Comparison of ENCODE assay signal across 11 cellular contexts in the genomic region with DNA sequence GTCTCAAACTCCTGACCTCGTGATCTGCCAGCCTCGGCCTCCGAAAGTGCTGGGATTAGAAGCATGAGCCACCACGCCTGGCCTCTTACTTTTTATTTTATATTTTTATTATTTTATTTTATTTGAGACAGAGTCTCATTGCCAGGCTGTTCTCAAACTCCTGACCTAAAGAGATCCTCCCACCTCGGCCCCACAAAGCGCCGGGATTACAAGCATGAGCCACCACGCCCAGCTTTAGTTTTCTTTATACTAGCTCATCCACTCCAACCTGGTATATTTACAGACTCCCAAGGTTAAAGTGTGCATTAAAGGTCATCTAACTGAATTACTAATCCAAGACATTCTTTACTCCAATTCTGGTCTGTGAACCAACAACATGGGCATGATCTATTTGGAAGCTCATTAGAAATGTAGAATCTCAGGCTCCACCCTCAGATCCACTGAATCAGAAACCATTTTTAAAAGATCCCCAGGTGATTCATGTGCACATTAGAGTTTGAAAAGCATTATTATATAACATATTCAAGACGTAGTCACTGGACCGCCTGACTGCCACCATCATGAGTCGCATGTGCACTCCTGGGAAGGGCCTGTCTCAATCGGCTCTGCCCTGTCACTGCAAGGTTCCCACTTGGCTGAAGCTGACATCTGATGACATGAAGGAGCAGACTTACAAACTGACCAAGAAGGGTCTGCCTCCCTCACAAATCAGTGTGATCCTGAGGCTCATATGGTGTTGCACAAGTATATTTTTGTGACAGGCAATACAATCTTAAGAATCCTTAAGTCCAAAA. TPM values are rescaled to one million over a fixed set of nuclear protein-coding genes. Genes with fewer than 3 reads are reported as not detected.
DNase-seq lines count a peak whose midpoint lies in the region; ATAC-seq, FAIRE-seq and TF ChIP-seq lines count a peak whose summit lies in the region.
"Had no signal": no experiment of that assay in that cellular context is flagged by ENCODE, and none has a peak within 500 bp of the region (broad histone marks: within the 10 kb centered on the region; RNA-seq: fewer than 3 reads in every experiment).

No MANE protein-coding gene starts in this region.

- ATAC-seq in gastrocnemius medialis (peak; percentile 29), GM21529 (IDR thresholded peaks at IDR 0.05; ENCODE audit: unreplicated experiment) (no peak)
- ATAC-seq in CD4-positive, alpha-beta T cell (ENCODE audit: poor library complexity): no peak

- H3K36me3 ChIP-seq in fibroblast of lung (ENCODE audit: control insufficient read depth, insufficient read depth, low read length): no peaks in the 10 kb centered on the region
- no peaks in the 10 kb centered on the region for H3K36me3 ChIP-seq in gastrocnemius medialis

- no peak overlapping the region for H3K27ac Mint-ChIP-seq in activated CD4-positive, alpha-beta T cell treated with anti-CD3 and anti-CD28 coated beads, Interleukin-2, amount 10 ng/mL, durations not matched to agents 7 days and 5 days
- no peak overlapping the region for H3K27ac Mint-ChIP-seq in CD4-positive, alpha-beta T cell

- intact Hi-C loops in gastrocnemius medialis (cut with DNase I; ENCODE audit: low total_unique reads): no loop called here
- intact Hi-C loops in CD4-positive, alpha-beta T cell (cut with DNase I, micrococcal nuclease): no loop called here

- no peak for TF ChIP-seq CTCF in fibroblast of lung (conservative IDR thresholded peaks at IDR 0.05 in 1 of 2, IDR thresholded peaks at IDR 0.05 in 1 of 2; ENCODE audit: low read depth in 1 of 2, low read length in 2 of 2)
- no peak for TF ChIP-seq CTCF in gastrocnemius medialis (IDR thresholded peaks at IDR 0.05 in 4 of 5, conservative IDR thresholded peaks at IDR 0.05 in 1 of 5)
- TF ChIP-seq CTCF in CD4-positive, alpha-beta T cell (IDR thresholded peaks at IDR 0.05): no peak

- no peak overlapping the region for H3K9ac ChIP-seq in fibroblast of lung (ENCODE audit: insufficient read depth, low read length)

- in situ Hi-C loops in gastrocnemius medialis (cut with MboI; ENCODE audit: low sequenced_read_pairs in 4 of 4): no loop called here

- H3K4me2 ChIP-seq in fibroblast of lung (ENCODE audit: extremely low read depth, insufficient read depth, low read length): peak overlapping the region; percentile 38

- peaks cover 2% of the 10 kb centered on the region for H3K9me3 Mint-ChIP-seq in activated CD4-positive, alpha-beta T cell treated with anti-CD3 and anti-CD28 coated beads, Interleukin-2, amount 10 ng/mL, durations not matched to agents 7 days and 5 days
- H3K9me3 Mint-ChIP-seq in CD4-positive, alpha-beta T cell: no peaks in the 10 kb centered on the region

- H3K27me3 Mint-ChIP-seq in activated CD4-positive, alpha-beta T cell treated with anti-CD3 and anti-CD28 coated beads, Interleukin-2, amount 10 ng/mL, durations not matched to agents 7 days and 5 days: no peaks in the 10 kb centered on the region
- no peaks in the 10 kb centered on the region for H3K27me3 Mint-ChIP-seq in CD4-positive, alpha-beta T cell

- CTCF ChIA-PET in activated CD4-positive, alpha-beta T cell treated with anti-CD3 and anti-CD28 coated beads, Interleukin-2, amount 10 ng/mL, durations not matched to agents 7 days and 5 days (lab: Charles Lee): no interaction called here
- CTCF ChIA-PET in CD4-positive, alpha-beta T cell (lab: Charles Lee): no interaction called here

- peak overlapping the region in 1 of 4 experiments; percentile 21 for H3K4me3 ChIP-seq in fibroblast of lung (replicated peaks in 1 of 4; ENCODE audit: control extremely low read depth in 1 of 4, insufficient read depth in 1 of 4, low read depth in 3 of 4, low read length in 4 of 4)
- H3K4me3 ChIP-seq in gastrocnemius medialis: no peak overlapping the region

- H3K27ac ChIP-seq in fibroblast of lung (ENCODE audit: insufficient read depth, low read length) (peak overlapping the region; percentile 15), gastrocnemius medialis (peak overlapping the region in 3 of 4 donors; percentile 16 to 29 (median 24))
- H3K27ac ChIP-seq in CD4-positive, alpha-beta T cell (ENCODE audit: low read depth, low read length): no peak overlapping the region

- DNase-seq in D341Med (ENCODE audit: low spot score) (peak; percentile 26), RCC 7860 (ENCODE audit: low spot score) (peak; percentile 64), fibroblast of lung (ENCODE audit: low read depth in 2 of 2) (peak in 1 of 2 donors; percentile 60), gastrocnemius medialis (no peak), SHP77 (lab: John Stamatoyannopoulos, UW) (no peak)
- DNase-seq in activated CD4-positive, alpha-beta T cell treated with anti-CD3 and anti-CD28 coated beads, Interleukin-2, amount 10 ng/mL, durations not matched to agents 7 days and 5 days: no peak
- no peak for DNase-seq in CD4-positive, alpha-beta T cell
- DNase-seq: DMS79 treated with DMSO at 0.1 percent for 48 hours, hypothalamus, NCI-H1417 treated with DMSO at 0.1 percent for 48 hours had no signal

- POLR2A ChIA-PET in activated CD4-positive, alpha-beta T cell treated with anti-CD3 and anti-CD28 coated beads, Interleukin-2, amount 10 ng/mL, durations not matched to agents 7 days and 5 days (lab: Charles Lee): no interaction called here
- POLR2A ChIA-PET in CD4-positive, alpha-beta T cell (lab: Charles Lee): interaction anchor here (0.7 kb wide), 1 partner anchor 26 kb away, joined by 3 read pairs; the partner anchor contains the start of gene ATAD2B

- H2AFZ ChIP-seq in fibroblast of lung (ENCODE audit: low read length): no peak overlapping the region

- H3K4me3 Mint-ChIP-seq in activated CD4-positive, alpha-beta T cell treated with anti-CD3 and anti-CD28 coated beads, Interleukin-2, amount 10 ng/mL, durations not matched to agents 7 days and 5 days: no peak overlapping the region
- H3K4me3 Mint-ChIP-seq in CD4-positive, alpha-beta T cell: no peak overlapping the region

- H3K36me3 Mint-ChIP-seq in activated CD4-positive, alpha-beta T cell treated with anti-CD3 and anti-CD28 coated beads, Interleukin-2, amount 10 ng/mL, durations not matched to agents 7 days and 5 days (ENCODE audit: low read depth): peaks cover 7% of the 10 kb centered on the region
- peaks cover 4% of the 10 kb centered on the region for H3K36me3 Mint-ChIP-seq in CD4-positive, alpha-beta T cell (ENCODE audit: low read depth)

- H3K27me3 ChIP-seq in fibroblast of lung (ENCODE audit: control insufficient read depth, insufficient read depth, low read length) (no peaks in the 10 kb centered on the region), gastrocnemius medialis (no peaks in the 10 kb centered on the region)
- no peaks in the 10 kb centered on the region for H3K27me3 ChIP-seq in CD4-positive, alpha-beta T cell (ENCODE audit: control insufficient read depth, insufficient read depth, low read length)

- no peaks in the 10 kb centered on the region for H4K20me1 ChIP-seq in fibroblast of lung (ENCODE audit: control insufficient read depth, extremely low read depth, insufficient read depth, low read length)

- peaks cover 16% of the 10 kb centered on the region for H3K4me1 Mint-ChIP-seq in activated CD4-positive, alpha-beta T cell treated with anti-CD3 and anti-CD28 coated beads, Interleukin-2, amount 10 ng/mL, durations not matched to agents 7 days and 5 days
- peaks cover 54% of the 10 kb centered on the region for H3K4me1 Mint-ChIP-seq in CD4-positive, alpha-beta T cell (ENCODE audit: low read depth)

- H3K4me1 ChIP-seq in fibroblast of lung (ENCODE audit: control insufficient read depth, extremely low read depth, insufficient read depth, low read length) (peaks cover 5% of the 10 kb centered on the region), gastrocnemius medialis (peaks cover 7 to 28% of the 10 kb centered on the region in 2 donors)

- H3K79me2 ChIP-seq in fibroblast of lung (ENCODE audit: control insufficient read depth, insufficient read depth, low read length): peaks cover 22% of the 10 kb centered on the region

- TF ChIP-seq POLR2A in gastrocnemius medialis (IDR thresholded peaks at IDR 0.05): no peak

- peak; percentile 54 for FAIRE-seq in RCC 7860 (lab: Jason Lieb, UNC)

- no peaks in the 10 kb centered on the region for H3K9me3 ChIP-seq in fibroblast of lung (ENCODE audit: control insufficient read depth, insufficient read depth, low read depth, low read length)
- H3K9me3 ChIP-seq in gastrocnemius medialis: no peaks in the 10 kb centered on the region
- no peaks in the 10 kb centered on the region for H3K9me3 ChIP-seq in CD4-positive, alpha-beta T cell (ENCODE audit: control insufficient read depth, low read length)

RNA-seq across cellular contexts. Expression of gene ATAD2B, which starts 26.6 kb away (rescaled TPM):
- total RNA-seq in fibroblast of lung: 9.0 and 11.4 TPM in 2 replicates
- polyA plus RNA-seq in fibroblast of lung: 3.0 and 3.6 TPM in 2 replicates
- polyA plus RNA-seq in fibroblast of lung (2012): 1.5 and 1.9 TPM in 2 replicates
- 1.4 and 2.9 TPM in 2 replicates for polyA minus RNA-seq in fibroblast of lung (ENCODE audit: low replicate concordance)
- total RNA-seq in gastrocnemius medialis: 10 to 100 TPM in 1 of 4 donors, 1 to 10 TPM in 3; 7.3 to 18.1 (median 7.7) TPM
- total RNA-seq in activated CD4-positive, alpha-beta T cell treated with anti-CD3 and anti-CD28 coated beads, Interleukin-2, amount 10 ng/mL, durations not matched to agents 7 days and 5 days: 10 to 100 TPM; 24.7 to 25.6 TPM
- 10 to 100 TPM; 30.7 to 35.4 TPM for total RNA-seq in CD4-positive, alpha-beta T cell

RNA-seq across cellular contexts. Expression of gene UBXN2A, which starts 39.9 kb away (rescaled TPM):
- 12.9 and 13.9 TPM in 2 replicates for total RNA-seq in fibroblast of lung
- 11.7 and 12.8 TPM in 2 replicates for polyA plus RNA-seq in fibroblast of lung
- polyA plus RNA-seq in fibroblast of lung (2012): 9.0 and 10.0 TPM in 2 replicates
- 2.8 and 3.5 TPM in 2 replicates for polyA minus RNA-seq in fibroblast of lung (ENCODE audit: low replicate concordance)
- total RNA-seq in gastrocnemius medialis: 10 to 100 TPM; 13.7 to 20.8 (median 17.0) TPM
- 10 to 100 TPM in 1 of 2 experiments, 1 to 10 TPM in 1; 9.6 to 11.9 TPM for total RNA-seq in activated CD4-positive, alpha-beta T cell treated with anti-CD3 and anti-CD28 coated beads, Interleukin-2, amount 10 ng/mL, durations not matched to agents 7 days and 5 days
- total RNA-seq in CD4-positive, alpha-beta T cell: 10 to 100 TPM; 12.9 to 16.7 TPM

Comparison
In these comparisons a context has a peak if more than half of its experiments do, and no peak if none do; other contexts are left out.
1. DNase-seq: peak in D341Med (single experiment) and RCC 7860 (single experiment); none in gastrocnemius medialis (0 of 2), activated CD4-positive, alpha-beta T cell treated with anti-CD3 and anti-CD28 coated beads, Interleukin-2, amount 10 ng/mL, durations not matched to agents 7 days and 5 days (single experiment), CD4-positive, alpha-beta T cell (0 of 10) and SHP77 (0 of 2).
2. ATAC-seq: peak in gastrocnemius medialis (2 of 2); none in GM21529 (single experiment) and CD4-positive, alpha-beta T cell (single experiment).